Comparison of ENCODE assay signal across 1 cellular context in the genomic region with DNA sequence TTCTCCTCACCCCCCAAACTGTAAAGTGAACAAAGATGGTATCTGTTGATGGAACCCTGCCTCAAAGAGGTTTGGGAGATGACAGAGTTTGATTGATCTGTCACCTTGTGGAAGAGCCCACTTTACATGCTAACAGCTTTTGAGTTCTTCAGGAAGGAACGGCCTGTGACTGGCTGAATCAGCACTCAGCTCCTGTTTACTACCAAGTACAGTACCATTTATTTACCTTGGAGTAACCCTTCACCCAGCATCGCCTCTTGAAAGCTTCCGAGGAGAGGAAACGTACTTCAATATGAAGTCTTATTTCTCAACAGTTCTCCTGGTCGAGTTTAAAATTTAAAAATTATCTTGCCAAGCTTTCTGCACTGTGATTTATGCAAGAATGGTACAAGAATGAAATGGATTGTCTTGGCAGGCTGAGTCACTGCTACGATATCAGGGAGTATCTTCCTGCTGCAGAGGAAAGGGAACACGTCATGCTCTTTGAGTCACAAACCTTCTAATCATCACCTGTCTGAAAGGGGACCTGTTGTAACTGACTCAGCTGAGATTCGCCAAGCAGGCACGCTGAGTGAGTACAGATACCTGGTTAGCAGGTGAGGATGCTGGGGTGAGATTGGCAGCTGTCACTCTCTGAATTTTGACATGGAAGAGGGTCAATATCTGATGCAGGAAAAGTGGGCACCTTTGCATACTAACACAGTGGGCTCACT.
TF ChIP-seq lines count a peak whose summit lies in the region.

No MANE protein-coding gene starts in this region.

TF ChIP-seq in K562, 482 proteins besides CTCF, POLR2A, EP300 and RAD21 (continued from another document and continues in another):
- TF ChIP-seq, protein P1, sequence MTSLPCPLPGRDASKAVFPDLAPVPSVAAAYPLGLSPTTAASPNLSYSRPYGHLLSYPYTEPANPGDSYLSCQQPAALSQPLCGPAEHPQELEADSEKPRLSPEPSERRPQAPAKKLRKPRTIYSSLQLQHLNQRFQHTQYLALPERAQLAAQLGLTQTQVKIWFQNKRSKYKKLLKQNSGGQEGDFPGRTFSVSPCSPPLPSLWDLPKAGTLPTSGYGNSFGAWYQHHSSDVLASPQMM (CRISPR knock-in tag; IDR thresholded peaks at IDR 0.05) = no peak
- TF ChIP-seq, protein P2, sequence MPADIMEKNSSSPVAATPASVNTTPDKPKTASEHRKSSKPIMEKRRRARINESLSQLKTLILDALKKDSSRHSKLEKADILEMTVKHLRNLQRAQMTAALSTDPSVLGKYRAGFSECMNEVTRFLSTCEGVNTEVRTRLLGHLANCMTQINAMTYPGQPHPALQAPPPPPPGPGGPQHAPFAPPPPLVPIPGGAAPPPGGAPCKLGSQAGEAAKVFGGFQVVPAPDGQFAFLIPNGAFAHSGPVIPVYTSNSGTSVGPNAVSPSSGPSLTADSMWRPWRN (IDR thresholded peaks at IDR 0.05; ENCODE audit: low read depth) = no peak
- no peak for TF ChIP-seq THRAP3 (IDR thresholded peaks at IDR 0.05; ENCODE audit: borderline replicate concordance)
- TF ChIP-seq, protein P3, sequence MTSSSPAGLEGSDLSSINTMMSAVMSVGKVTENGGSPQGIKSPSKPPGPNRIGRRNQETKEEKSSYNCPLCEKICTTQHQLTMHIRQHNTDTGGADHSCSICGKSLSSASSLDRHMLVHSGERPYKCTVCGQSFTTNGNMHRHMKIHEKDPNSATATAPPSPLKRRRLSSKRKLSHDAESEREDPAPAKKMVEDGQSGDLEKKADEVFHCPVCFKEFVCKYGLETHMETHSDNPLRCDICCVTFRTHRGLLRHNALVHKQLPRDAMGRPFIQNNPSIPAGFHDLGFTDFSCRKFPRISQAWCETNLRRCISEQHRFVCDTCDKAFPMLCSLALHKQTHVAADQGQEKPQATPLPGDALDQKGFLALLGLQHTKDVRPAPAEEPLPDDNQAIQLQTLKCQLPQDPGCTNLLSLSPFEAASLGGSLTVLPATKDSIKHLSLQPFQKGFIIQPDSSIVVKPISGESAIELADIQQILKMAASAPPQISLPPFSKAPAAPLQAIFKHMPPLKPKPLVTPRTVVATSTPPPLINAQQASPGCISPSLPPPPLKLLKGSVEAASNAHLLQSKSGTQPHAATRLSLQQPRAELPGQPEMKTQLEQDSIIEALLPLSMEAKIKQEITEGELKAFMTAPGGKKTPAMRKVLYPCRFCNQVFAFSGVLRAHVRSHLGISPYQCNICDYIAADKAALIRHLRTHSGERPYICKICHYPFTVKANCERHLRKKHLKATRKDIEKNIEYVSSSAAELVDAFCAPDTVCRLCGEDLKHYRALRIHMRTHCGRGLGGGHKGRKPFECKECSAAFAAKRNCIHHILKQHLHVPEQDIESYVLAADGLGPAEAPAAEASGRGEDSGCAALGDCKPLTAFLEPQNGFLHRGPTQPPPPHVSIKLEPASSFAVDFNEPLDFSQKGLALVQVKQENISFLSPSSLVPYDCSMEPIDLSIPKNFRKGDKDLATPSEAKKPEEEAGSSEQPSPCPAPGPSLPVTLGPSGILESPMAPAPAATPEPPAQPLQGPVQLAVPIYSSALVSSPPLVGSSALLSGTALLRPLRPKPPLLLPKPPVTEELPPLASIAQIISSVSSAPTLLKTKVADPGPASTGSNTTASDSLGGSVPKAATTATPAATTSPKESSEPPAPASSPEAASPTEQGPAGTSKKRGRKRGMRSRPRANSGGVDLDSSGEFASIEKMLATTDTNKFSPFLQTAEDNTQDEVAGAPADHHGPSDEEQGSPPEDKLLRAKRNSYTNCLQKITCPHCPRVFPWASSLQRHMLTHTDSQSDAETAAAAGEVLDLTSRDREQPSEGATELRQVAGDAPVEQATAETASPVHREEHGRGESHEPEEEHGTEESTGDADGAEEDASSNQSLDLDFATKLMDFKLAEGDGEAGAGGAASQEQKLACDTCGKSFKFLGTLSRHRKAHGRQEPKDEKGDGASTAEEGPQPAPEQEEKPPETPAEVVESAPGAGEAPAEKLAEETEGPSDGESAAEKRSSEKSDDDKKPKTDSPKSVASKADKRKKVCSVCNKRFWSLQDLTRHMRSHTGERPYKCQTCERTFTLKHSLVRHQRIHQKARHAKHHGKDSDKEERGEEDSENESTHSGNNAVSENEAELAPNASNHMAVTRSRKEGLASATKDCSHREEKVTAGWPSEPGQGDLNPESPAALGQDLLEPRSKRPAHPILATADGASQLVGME (CRISPR knock-in tag; IDR thresholded peaks at IDR 0.05) = no peak
- no peak for TF ChIP-seq RBM15 (IDR thresholded peaks at IDR 0.05; ENCODE audit: insufficient read depth, low read length)
- no peak for TF ChIP-seq MCM7 (IDR thresholded peaks at IDR 0.05)
- TF ChIP-seq, protein P4, sequence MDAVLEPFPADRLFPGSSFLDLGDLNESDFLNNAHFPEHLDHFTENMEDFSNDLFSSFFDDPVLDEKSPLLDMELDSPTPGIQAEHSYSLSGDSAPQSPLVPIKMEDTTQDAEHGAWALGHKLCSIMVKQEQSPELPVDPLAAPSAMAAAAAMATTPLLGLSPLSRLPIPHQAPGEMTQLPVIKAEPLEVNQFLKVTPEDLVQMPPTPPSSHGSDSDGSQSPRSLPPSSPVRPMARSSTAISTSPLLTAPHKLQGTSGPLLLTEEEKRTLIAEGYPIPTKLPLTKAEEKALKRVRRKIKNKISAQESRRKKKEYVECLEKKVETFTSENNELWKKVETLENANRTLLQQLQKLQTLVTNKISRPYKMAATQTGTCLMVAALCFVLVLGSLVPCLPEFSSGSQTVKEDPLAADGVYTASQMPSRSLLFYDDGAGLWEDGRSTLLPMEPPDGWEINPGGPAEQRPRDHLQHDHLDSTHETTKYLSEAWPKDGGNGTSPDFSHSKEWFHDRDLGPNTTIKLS (IDR thresholded peaks at IDR 0.05; ENCODE audit: borderline replicate concordance, low read depth) = no peak
- TF ChIP-seq E2F3 (CRISPR knock-in tag; IDR thresholded peaks at IDR 0.05) = no peak
- no peak for TF ChIP-seq ZNF436 (CRISPR knock-in tag; IDR thresholded peaks at IDR 0.05)
- no peak for TF ChIP-seq NR2C2 (CRISPR knock-in tag; IDR thresholded peaks at IDR 0.05)
- no peak for TF ChIP-seq NR2C2 (tag; IDR thresholded peaks at IDR 0.05)
- TF ChIP-seq ZNF165 (CRISPR knock-in tag; IDR thresholded peaks at IDR 0.05; ENCODE audit: borderline replicate concordance) = no peak
- TF ChIP-seq CCNT2 (IDR thresholded peaks at IDR 0.05; ENCODE audit: borderline replicate concordance, extremely low read depth, insufficient read length, low read depth, low read length) = no peak
- TF ChIP-seq, protein P5, sequence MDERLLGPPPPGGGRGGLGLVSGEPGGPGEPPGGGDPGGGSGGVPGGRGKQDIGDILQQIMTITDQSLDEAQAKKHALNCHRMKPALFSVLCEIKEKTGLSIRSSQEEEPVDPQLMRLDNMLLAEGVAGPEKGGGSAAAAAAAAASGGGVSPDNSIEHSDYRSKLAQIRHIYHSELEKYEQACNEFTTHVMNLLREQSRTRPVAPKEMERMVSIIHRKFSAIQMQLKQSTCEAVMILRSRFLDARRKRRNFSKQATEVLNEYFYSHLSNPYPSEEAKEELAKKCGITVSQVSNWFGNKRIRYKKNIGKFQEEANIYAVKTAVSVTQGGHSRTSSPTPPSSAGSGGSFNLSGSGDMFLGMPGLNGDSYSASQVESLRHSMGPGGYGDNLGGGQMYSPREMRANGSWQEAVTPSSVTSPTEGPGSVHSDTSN (CRISPR knock-in tag; IDR thresholded peaks at IDR 0.05; ENCODE audit: low read depth) = no peak
- TF ChIP-seq, protein P5 (tag; conservative IDR thresholded peaks at IDR 0.05; ENCODE audit: low read depth) = peak; percentile 82
- no peak for TF ChIP-seq HMG20B (CRISPR knock-in tag; IDR thresholded peaks at IDR 0.05)
- TF ChIP-seq EGR1 (conservative IDR thresholded peaks at IDR 0.05) = no peak
- TF ChIP-seq, protein P6, sequence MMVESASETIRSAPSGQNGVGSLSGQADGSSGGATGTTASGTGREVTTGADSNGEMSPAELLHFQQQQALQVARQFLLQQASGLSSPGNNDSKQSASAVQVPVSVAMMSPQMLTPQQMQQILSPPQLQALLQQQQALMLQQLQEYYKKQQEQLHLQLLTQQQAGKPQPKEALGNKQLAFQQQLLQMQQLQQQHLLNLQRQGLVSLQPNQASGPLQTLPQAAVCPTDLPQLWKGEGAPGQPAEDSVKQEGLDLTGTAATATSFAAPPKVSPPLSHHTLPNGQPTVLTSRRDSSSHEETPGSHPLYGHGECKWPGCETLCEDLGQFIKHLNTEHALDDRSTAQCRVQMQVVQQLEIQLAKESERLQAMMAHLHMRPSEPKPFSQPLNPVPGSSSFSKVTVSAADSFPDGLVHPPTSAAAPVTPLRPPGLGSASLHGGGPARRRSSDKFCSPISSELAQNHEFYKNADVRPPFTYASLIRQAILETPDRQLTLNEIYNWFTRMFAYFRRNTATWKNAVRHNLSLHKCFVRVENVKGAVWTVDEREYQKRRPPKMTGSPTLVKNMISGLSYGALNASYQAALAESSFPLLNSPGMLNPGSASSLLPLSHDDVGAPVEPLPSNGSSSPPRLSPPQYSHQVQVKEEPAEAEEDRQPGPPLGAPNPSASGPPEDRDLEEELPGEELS (CRISPR knock-in tag; IDR thresholded peaks at IDR 0.05; ENCODE audit: borderline replicate concordance) = no peak
- TF ChIP-seq, protein P7, sequence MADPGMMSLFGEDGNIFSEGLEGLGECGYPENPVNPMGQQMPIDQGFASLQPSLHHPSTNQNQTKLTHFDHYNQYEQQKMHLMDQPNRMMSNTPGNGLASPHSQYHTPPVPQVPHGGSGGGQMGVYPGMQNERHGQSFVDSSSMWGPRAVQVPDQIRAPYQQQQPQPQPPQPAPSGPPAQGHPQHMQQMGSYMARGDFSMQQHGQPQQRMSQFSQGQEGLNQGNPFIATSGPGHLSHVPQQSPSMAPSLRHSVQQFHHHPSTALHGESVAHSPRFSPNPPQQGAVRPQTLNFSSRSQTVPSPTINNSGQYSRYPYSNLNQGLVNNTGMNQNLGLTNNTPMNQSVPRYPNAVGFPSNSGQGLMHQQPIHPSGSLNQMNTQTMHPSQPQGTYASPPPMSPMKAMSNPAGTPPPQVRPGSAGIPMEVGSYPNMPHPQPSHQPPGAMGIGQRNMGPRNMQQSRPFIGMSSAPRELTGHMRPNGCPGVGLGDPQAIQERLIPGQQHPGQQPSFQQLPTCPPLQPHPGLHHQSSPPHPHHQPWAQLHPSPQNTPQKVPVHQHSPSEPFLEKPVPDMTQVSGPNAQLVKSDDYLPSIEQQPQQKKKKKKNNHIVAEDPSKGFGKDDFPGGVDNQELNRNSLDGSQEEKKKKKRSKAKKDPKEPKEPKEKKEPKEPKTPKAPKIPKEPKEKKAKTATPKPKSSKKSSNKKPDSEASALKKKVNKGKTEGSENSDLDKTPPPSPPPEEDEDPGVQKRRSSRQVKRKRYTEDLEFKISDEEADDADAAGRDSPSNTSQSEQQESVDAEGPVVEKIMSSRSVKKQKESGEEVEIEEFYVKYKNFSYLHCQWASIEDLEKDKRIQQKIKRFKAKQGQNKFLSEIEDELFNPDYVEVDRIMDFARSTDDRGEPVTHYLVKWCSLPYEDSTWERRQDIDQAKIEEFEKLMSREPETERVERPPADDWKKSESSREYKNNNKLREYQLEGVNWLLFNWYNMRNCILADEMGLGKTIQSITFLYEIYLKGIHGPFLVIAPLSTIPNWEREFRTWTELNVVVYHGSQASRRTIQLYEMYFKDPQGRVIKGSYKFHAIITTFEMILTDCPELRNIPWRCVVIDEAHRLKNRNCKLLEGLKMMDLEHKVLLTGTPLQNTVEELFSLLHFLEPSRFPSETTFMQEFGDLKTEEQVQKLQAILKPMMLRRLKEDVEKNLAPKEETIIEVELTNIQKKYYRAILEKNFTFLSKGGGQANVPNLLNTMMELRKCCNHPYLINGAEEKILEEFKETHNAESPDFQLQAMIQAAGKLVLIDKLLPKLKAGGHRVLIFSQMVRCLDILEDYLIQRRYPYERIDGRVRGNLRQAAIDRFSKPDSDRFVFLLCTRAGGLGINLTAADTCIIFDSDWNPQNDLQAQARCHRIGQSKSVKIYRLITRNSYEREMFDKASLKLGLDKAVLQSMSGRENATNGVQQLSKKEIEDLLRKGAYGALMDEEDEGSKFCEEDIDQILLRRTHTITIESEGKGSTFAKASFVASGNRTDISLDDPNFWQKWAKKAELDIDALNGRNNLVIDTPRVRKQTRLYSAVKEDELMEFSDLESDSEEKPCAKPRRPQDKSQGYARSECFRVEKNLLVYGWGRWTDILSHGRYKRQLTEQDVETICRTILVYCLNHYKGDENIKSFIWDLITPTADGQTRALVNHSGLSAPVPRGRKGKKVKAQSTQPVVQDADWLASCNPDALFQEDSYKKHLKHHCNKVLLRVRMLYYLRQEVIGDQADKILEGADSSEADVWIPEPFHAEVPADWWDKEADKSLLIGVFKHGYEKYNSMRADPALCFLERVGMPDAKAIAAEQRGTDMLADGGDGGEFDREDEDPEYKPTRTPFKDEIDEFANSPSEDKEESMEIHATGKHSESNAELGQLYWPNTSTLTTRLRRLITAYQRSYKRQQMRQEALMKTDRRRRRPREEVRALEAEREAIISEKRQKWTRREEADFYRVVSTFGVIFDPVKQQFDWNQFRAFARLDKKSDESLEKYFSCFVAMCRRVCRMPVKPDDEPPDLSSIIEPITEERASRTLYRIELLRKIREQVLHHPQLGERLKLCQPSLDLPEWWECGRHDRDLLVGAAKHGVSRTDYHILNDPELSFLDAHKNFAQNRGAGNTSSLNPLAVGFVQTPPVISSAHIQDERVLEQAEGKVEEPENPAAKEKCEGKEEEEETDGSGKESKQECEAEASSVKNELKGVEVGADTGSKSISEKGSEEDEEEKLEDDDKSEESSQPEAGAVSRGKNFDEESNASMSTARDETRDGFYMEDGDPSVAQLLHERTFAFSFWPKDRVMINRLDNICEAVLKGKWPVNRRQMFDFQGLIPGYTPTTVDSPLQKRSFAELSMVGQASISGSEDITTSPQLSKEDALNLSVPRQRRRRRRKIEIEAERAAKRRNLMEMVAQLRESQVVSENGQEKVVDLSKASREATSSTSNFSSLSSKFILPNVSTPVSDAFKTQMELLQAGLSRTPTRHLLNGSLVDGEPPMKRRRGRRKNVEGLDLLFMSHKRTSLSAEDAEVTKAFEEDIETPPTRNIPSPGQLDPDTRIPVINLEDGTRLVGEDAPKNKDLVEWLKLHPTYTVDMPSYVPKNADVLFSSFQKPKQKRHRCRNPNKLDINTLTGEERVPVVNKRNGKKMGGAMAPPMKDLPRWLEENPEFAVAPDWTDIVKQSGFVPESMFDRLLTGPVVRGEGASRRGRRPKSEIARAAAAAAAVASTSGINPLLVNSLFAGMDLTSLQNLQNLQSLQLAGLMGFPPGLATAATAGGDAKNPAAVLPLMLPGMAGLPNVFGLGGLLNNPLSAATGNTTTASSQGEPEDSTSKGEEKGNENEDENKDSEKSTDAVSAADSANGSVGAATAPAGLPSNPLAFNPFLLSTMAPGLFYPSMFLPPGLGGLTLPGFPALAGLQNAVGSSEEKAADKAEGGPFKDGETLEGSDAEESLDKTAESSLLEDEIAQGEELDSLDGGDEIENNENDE (IDR thresholded peaks at IDR 0.05; ENCODE audit: low read depth, low read length) = no peak
- TF ChIP-seq HDGF (IDR thresholded peaks at IDR 0.05) = no peak
- TF ChIP-seq NR3C1 (CRISPR knock-in tag; IDR thresholded peaks at IDR 0.05) = no peak
- no peak for TF ChIP-seq NR1H2 (CRISPR knock-in tag; IDR thresholded peaks at IDR 0.05)
- TF ChIP-seq ATF1 (CRISPR knock-in tag; IDR thresholded peaks at IDR 0.05) = no peak
- TF ChIP-seq ATF1 (tag; IDR thresholded peaks at IDR 0.05) = peak; percentile 71
- TF ChIP-seq TRIM28 (IDR thresholded peaks at IDR 0.05) = no peak
- TF ChIP-seq MXI1 (IDR thresholded peaks at IDR 0.05; ENCODE audit: low read depth, low read length) = no peak
- no peak for TF ChIP-seq BCL6 (CRISPR knock-in tag; IDR thresholded peaks at IDR 0.05)
- peak; percentile 87 for TF ChIP-seq ARID1B (IDR thresholded peaks at IDR 0.05)
- peak; percentile 29; the same call in 1 of the 2 replicates for TF ChIP-seq CEBPB (tag; IDR thresholded peaks at IDR 0.05)
